ENCODE assay signal across 8 cellular contexts in the genomic region with DNA sequence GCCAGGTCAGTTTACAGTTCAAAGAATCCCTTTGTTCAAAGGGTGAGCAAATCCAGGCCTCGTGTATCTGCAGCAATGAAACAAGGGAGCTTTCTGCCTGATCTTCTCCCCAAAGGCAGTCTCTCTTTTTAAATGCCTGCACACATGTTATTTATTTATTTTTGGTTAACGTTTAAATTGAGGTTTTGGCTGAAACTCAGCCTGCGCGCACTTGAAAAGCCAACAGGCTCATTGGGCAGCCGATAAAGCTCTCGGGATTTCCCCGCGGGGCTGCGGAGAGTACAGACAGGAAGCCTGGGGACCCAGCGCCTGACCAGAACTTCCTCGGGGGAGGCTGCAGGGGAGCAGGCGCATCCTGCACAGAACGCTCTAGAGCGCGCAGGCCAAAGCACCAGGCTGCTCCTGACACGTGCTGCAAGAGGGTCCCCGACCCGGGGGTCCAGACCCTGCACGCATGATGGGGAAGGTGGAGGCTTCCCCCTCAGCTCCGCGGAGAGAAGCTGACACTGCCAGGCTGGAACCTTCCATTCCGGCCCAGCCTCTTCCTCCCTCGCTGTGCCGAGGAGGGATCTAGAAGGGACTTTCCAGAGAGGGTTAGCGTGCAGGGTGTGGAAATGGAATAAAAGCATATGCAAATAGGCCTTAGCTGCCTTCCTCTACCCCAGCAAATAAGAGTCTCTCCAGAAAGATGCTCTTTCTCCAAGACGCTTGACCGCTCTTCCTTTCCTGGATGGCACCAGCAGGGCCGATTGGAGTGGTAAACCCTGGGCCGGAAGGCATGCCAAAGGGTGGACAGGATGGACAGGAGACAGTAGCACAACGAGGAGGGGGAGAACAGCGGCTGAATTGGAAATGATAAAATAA. TPM values are rescaled to one million over a fixed set of nuclear protein-coding genes. Genes with fewer than 3 reads are reported as not detected.
DNase-seq lines count a peak whose midpoint lies in the region; ATAC-seq, FAIRE-seq and TF ChIP-seq lines count a peak whose summit lies in the region.

No MANE protein-coding gene starts in this region.

- H3K36me3 ChIP-seq in astrocyte (ENCODE audit: insufficient read depth, low read length) (no peaks in the 10 kb centered on the region), iPS-20b (ENCODE audit: insufficient read depth, low read depth, low read length) (no peaks in the 10 kb centered on the region)

- H3K27me3 ChIP-seq in astrocyte (ENCODE audit: insufficient read depth, low read length) (no peaks in the 10 kb centered on the region), iPS-20b (ENCODE audit: insufficient read depth, low read length) (no peaks in the 10 kb centered on the region)

- peak; percentile 92 for ATAC-seq in GM18909 (IDR thresholded peaks at IDR 0.05; ENCODE audit: poor library complexity, unreplicated experiment)
- ATAC-seq in HG03159 (IDR thresholded peaks at IDR 0.05; ENCODE audit: unreplicated experiment), result peak; percentile 91

- DNase-seq in AG04449 (ENCODE audit: low read depth, low spot score), result no peak
- DNase-seq in T-helper 9 cell, result peak; percentile 66
- DNase-seq in astrocyte (ENCODE audit: low read depth), result peak; percentile 74
- peak; percentile 51 to 72 for DNase-seq in stimulated activated CD4-positive, alpha-beta T cell treated with anti-CD3 and anti-CD28 coated beads, Interleukin-1b, Interleukin-23, amount 100 ng/mL, for 4 hours (ENCODE audit: low read depth in 2 of 2)
- no peak for DNase-seq in NCI-H1694 treated with DMSO at 0.1 percent for 48 hours (lab: John Stamatoyannopoulos, UW)

- H2AFZ ChIP-seq in astrocyte (ENCODE audit: low read depth, low read length), result peak overlapping the region; percentile 12

- H3K27ac ChIP-seq in astrocyte (ENCODE audit: low read depth, low read length) (peak overlapping the region; percentile 15), iPS-20b (ENCODE audit: low read length) (no peak overlapping the region)

- peak overlapping the region; percentile 51 for H3K4me2 ChIP-seq in astrocyte (ENCODE audit: low read length)

- H3K9ac ChIP-seq in astrocyte (ENCODE audit: low read length) (peak overlapping the region; percentile 26), iPS-20b (ENCODE audit: low read depth, low read length) (peak overlapping the region; percentile 45; the same call in 1 of the 2 replicates)

- no peak overlapping the region for H3K4me3 Mint-ChIP-seq in astrocyte (ENCODE audit: unreplicated experiment)

- H3K36me3 Mint-ChIP-seq in astrocyte (ENCODE audit: low read depth, unreplicated experiment), result no peaks in the 10 kb centered on the region

- POLR2A ChIA-PET in AG04449 (lab: Yijun Ruan, JAX), result no interaction called here

- H3K9me3 Mint-ChIP-seq in astrocyte (ENCODE audit: unreplicated experiment), result no peaks in the 10 kb centered on the region

- H4K20me1 ChIP-seq in astrocyte (ENCODE audit: insufficient read depth, low read length), result no peaks in the 10 kb centered on the region

- H3K4me3 ChIP-seq in AG04449 (ENCODE audit: low read depth, low read length) (peak overlapping the region; percentile 13), astrocyte (ENCODE audit: insufficient read depth, low read depth, low read length) (peak overlapping the region; percentile 0), iPS-20b (ENCODE audit: low read length) (no peak overlapping the region)

- no peaks in the 10 kb centered on the region for H3K27me3 Mint-ChIP-seq in astrocyte (ENCODE audit: low read depth, unreplicated experiment)

- H3K9me3 ChIP-seq in astrocyte (ENCODE audit: insufficient read depth, low read depth, low read length), result no peaks in the 10 kb centered on the region
- no peaks in the 10 kb centered on the region for H3K9me3 ChIP-seq in iPS-20b (ENCODE audit: insufficient read depth, low read depth, low read length)

- no peak for FAIRE-seq in astrocyte (lab: Jason Lieb, UNC)

- CTCF ChIA-PET in AG04449 (lab: Yijun Ruan, JAX), result interaction anchor here (1.4 to 6.1 kb wide), 2 partner anchors 9 to 29 kb away, joined by 3 to 52 read pairs; no protein-coding TSS in a partner anchor

- peaks cover 18% of the 10 kb centered on the region for H3K4me1 Mint-ChIP-seq in astrocyte (ENCODE audit: low read depth, unreplicated experiment)

- H3K27ac Mint-ChIP-seq in astrocyte (ENCODE audit: unreplicated experiment), result no peak overlapping the region

- H3K4me1 ChIP-seq in astrocyte (ENCODE audit: insufficient read depth, low read length) (peaks cover 44% of the 10 kb centered on the region), iPS-20b (ENCODE audit: insufficient read depth, low read length) (peaks cover 3% of the 10 kb centered on the region; the same call in 1 of the 2 replicates)

- H3K79me2 ChIP-seq in astrocyte (ENCODE audit: insufficient read depth, low read length), result no peaks in the 10 kb centered on the region

- TF ChIP-seq CTCF in AG04449 (IDR thresholded peaks at IDR 0.05; ENCODE audit: insufficient read depth, low read length, missing control alignments), result no peak
- TF ChIP-seq CTCF in astrocyte (IDR thresholded peaks at IDR 0.05; ENCODE audit: insufficient read depth, low read depth, low read length), result no peak

RNA-seq across cellular contexts. Expression of a gene that starts 46.1 kb away (rescaled TPM):
- total RNA-seq in astrocyte, result 12.7 and 20.4 TPM in 2 replicates

RNA-seq across cellular contexts. Expression of a gene that starts 48.9 kb away (rescaled TPM):
- 46.1 and 48.4 TPM in 2 replicates for total RNA-seq in astrocyte

Comparison
In these comparisons a context has a peak if more than half of its experiments do, and no peak if none do; other contexts are left out.
1. DNase-seq: peak in T-helper 9 cell (single experiment), astrocyte (single experiment) and stimulated activated CD4-positive, alpha-beta T cell treated with anti-CD3 and anti-CD28 coated beads, Interleukin-1b, Interleukin-23, amount 100 ng/mL, for 4 hours (2 of 2); none in AG04449 (single experiment) and NCI-H1694 treated with DMSO at 0.1 percent for 48 hours (single experiment).